Comparison of ENCODE assay signal across 1 cellular context in genomic region chr5:178527458-178528307, GRCh38.
TF ChIP-seq lines count a peak whose summit lies in the region.

No MANE protein-coding gene starts in this region.

TF ChIP-seq in GM23338, 12 proteins besides CTCF, POLR2A, EP300 and RAD21 (continued from another document):
- TF ChIP-seq ZNF462 (CRISPR knock-in tag; IDR thresholded peaks at IDR 0.05) (no peak), JUNB (IDR thresholded peaks at IDR 0.05; ENCODE audit: unreplicated experiment) (no peak), EZH2 (IDR thresholded peaks at IDR 0.05; ENCODE audit: low read depth, unreplicated experiment) (no peak)
TF ChIP-seq in GM23338: peak in this region for 0.
